ENCODE assay signal across 8 cellular contexts in genomic region chr11:29159552-29160465, GRCh38.
A peak's percentile ranks its signal among the peaks of the same experiment; 100 is the strongest.
DNase-seq lines count a peak whose midpoint lies in the region; ATAC-seq and TF ChIP-seq lines count a peak whose summit lies in the region.

No MANE protein-coding gene starts in this region.

- H3K27me3 ChIP-seq in upper lobe of right lung, result no peaks in the 10 kb centered on the region

- no peaks in the 10 kb centered on the region for H3K36me3 ChIP-seq in upper lobe of right lung

- H3K4me3 ChIP-seq in AG04449 (ENCODE audit: low read depth, low read length), result no peak overlapping the region
- H3K4me3 ChIP-seq in upper lobe of right lung, result no peak overlapping the region

- TF ChIP-seq CTCF in AG04449 (IDR thresholded peaks at IDR 0.05; ENCODE audit: insufficient read depth, low read length, missing control alignments) (peak; percentile 68), GM12873 (IDR thresholded peaks at IDR 0.05; ENCODE audit: insufficient read depth, low read depth, low read length, missing control alignments) (peak; percentile 54), VCaP (conservative IDR thresholded peaks at IDR 0.05) (peak; percentile 86), upper lobe of right lung (IDR thresholded peaks at IDR 0.05) (peak; percentile 60)

- POLR2A ChIA-PET in AG04449 (lab: Yijun Ruan, JAX), result interaction anchor here (0.6 to 1.1 kb wide), 3 partner anchors 160 to 460 kb away, joined by 3 to 4 read pairs (median 3); no protein-coding TSS in a partner anchor

- no peaks in the 10 kb centered on the region for H3K9me3 ChIP-seq in upper lobe of right lung

- intact Hi-C loops in upper lobe of right lung (cut with DNase I), result no loop called here

- H3K27ac ChIP-seq in VCaP (no peak overlapping the region), upper lobe of right lung (no peak overlapping the region)

- ATAC-seq in HG02759 (IDR thresholded peaks at IDR 0.05; ENCODE audit: unreplicated experiment), result peak; percentile 93
- ATAC-seq in upper lobe of right lung, result peak; percentile 88

- DNase-seq in AG04449 (ENCODE audit: low read depth, low spot score) (peak; percentile 36), NCI-H1092 (lab: John Stamatoyannopoulos, UW) (peak; percentile 7), iPS-NIHi7 (ENCODE audit: extremely low spot score) (peak; percentile 82), upper lobe of right lung (no peak)
- no peak for DNase-seq in stimulated activated CD4-positive, alpha-beta T cell treated with anti-CD3 and anti-CD28 coated beads, Interleukin-2, amount 100 ng/mL, for 24 hours

- CTCF ChIA-PET in AG04449 (lab: Yijun Ruan, JAX), result interaction anchor here (0.6 to 8.5 kb wide), 37 partner anchors 9 to 1461 kb away, joined by 3 to 71 read pairs (median 3); partner anchors contain the start of gene BDNF

- H3K4me1 ChIP-seq in upper lobe of right lung, result no peaks in the 10 kb centered on the region

Comparison
In these comparisons a context has a peak if more than half of its experiments do, and no peak if none do; other contexts are left out.
1. DNase-seq: peak in AG04449 (single experiment), NCI-H1092 (single experiment) and iPS-NIHi7 (single experiment); none in upper lobe of right lung (single experiment) and stimulated activated CD4-positive, alpha-beta T cell treated with anti-CD3 and anti-CD28 coated beads, Interleukin-2, amount 100 ng/mL, for 24 hours (0 of 2).
2. Peak in every context shown above with its lines, with median percentiles within 50 percentile points of each other: CTCF ChIP-seq.